ENCODE assay signal across 1 cellular context in genomic region chr1:108316545-108316944, GRCh38.
TF ChIP-seq lines count a peak whose summit lies in the region.

No MANE protein-coding gene starts in this region.

TF ChIP-seq in HCT116, 20 proteins besides CTCF, POLR2A, EP300 and RAD21 (continued from another document):
- TF ChIP-seq, protein P1, sequence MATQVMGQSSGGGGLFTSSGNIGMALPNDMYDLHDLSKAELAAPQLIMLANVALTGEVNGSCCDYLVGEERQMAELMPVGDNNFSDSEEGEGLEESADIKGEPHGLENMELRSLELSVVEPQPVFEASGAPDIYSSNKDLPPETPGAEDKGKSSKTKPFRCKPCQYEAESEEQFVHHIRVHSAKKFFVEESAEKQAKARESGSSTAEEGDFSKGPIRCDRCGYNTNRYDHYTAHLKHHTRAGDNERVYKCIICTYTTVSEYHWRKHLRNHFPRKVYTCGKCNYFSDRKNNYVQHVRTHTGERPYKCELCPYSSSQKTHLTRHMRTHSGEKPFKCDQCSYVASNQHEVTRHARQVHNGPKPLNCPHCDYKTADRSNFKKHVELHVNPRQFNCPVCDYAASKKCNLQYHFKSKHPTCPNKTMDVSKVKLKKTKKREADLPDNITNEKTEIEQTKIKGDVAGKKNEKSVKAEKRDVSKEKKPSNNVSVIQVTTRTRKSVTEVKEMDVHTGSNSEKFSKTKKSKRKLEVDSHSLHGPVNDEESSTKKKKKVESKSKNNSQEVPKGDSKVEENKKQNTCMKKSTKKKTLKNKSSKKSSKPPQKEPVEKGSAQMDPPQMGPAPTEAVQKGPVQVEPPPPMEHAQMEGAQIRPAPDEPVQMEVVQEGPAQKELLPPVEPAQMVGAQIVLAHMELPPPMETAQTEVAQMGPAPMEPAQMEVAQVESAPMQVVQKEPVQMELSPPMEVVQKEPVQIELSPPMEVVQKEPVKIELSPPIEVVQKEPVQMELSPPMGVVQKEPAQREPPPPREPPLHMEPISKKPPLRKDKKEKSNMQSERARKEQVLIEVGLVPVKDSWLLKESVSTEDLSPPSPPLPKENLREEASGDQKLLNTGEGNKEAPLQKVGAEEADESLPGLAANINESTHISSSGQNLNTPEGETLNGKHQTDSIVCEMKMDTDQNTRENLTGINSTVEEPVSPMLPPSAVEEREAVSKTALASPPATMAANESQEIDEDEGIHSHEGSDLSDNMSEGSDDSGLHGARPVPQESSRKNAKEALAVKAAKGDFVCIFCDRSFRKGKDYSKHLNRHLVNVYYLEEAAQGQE (IDR thresholded peaks at IDR 0.05; ENCODE audit: low read depth): no peak
- TF ChIP-seq POLR2AphosphoS5 (IDR thresholded peaks at IDR 0.05; ENCODE audit: low read depth, low read length) (no peak), ZNF274 (IDR thresholded peaks at IDR 0.05; ENCODE audit: low read depth, low read length) (no peak)
